ENCODE assay signal across 28 cellular contexts in the genomic region with DNA sequence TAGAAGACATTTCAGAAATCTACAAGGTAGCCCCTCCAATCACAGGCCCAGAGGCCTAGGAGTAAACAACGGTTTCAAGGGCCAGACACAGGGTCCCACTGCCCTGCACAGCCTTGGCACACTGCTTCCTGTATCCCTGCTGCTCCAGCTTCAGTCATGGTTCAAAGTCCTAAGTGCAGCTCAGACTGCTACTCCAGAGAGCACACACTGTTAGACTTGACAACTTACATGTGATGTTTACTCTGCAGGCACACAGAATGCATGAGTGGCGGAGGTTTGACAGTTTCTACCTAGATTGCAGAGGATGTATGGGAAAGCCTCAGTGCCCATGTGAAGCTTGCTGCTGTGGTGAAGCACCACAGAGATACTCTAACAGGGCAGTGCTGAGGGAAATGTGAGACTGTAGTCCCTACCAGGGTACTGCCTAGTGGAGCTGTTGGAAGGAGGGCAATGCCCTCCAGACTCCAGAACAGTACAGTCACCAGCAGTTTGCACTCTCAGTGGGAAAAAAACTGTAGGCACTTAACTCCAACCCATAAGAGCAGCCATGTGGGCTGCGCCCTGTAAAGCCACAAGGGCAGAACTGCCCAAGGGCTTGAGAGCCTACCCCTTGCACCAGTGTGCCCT.
"Had no signal": no experiment of that assay in that cellular context is flagged by ENCODE, and none has a peak within 500 bp of the region (broad histone marks: within the 10 kb centered on the region; RNA-seq: fewer than 3 reads in every experiment).

No MANE protein-coding gene starts in this region.

- H3K4me3 Mint-ChIP-seq: activated CD4-positive, alpha-beta T cell treated with anti-CD3 and anti-CD28 coated beads, Interleukin-2, amount 10 ng/mL, durations not matched to agents 24 days and 14 days; activated CD8-positive, alpha-beta T cell treated with anti-CD3 and anti-CD28 coated beads for 36 hours; activated naive CD8-positive, alpha-beta T cell treated with anti-CD3 and anti-CD28 coated beads for 36 hours; activated T-cell treated with anti-CD3 and anti-CD28 coated beads, Interleukin-2, amount 50 U/mL, for 72 hours; activated T-helper 17 cell treated with anti-CD3 and anti-CD28 coated beads, Interleukin-2, amount 50 U/mL, for 72 hours had no signal

- H3K36me3 ChIP-seq: ascending aorta, cardiac muscle cell, MG63, SJCRH30 had no signal

- H3K27ac ChIP-seq: ascending aorta, cardiac muscle cell, SJCRH30, SK-N-MC had no signal

- H3K4me3 ChIP-seq: ascending aorta, cardiac muscle cell, MG63, SJCRH30, SK-N-MC had no signal

- H3K27me3 ChIP-seq: ascending aorta, cardiac muscle cell, MG63, SJCRH30 had no signal

- H3K27me3 Mint-ChIP-seq: activated CD4-positive, alpha-beta T cell treated with anti-CD3 and anti-CD28 coated beads, Interleukin-2, amount 10 ng/mL, durations not matched to agents 24 days and 14 days; activated CD8-positive, alpha-beta T cell treated with anti-CD3 and anti-CD28 coated beads for 36 hours; activated naive CD8-positive, alpha-beta T cell treated with anti-CD3 and anti-CD28 coated beads for 36 hours; activated T-helper 17 cell treated with anti-CD3 and anti-CD28 coated beads, Interleukin-2, amount 50 U/mL, for 72 hours had no signal

- H3K9me3 ChIP-seq: ascending aorta, MG63, SJCRH30 had no signal

- ATAC-seq: activated CD8-positive, alpha-beta T cell treated with anti-CD3 and anti-CD28 coated beads for 36 hours; activated T-cell treated with anti-CD3 and anti-CD28 coated beads, Interleukin-2, amount 50 U/mL, for 72 hours; activated T-helper 17 cell treated with anti-CD3 and anti-CD28 coated beads, Interleukin-2, amount 50 U/mL, for 72 hours; Panc1 had no signal

- H3K27ac Mint-ChIP-seq: activated CD4-positive, alpha-beta T cell treated with anti-CD3 and anti-CD28 coated beads, Interleukin-2, amount 10 ng/mL, durations not matched to agents 24 days and 14 days; activated CD8-positive, alpha-beta T cell treated with anti-CD3 and anti-CD28 coated beads for 36 hours; activated naive CD8-positive, alpha-beta T cell treated with anti-CD3 and anti-CD28 coated beads for 36 hours; activated T-cell treated with anti-CD3 and anti-CD28 coated beads, Interleukin-2, amount 50 U/mL, for 72 hours; activated T-helper 17 cell treated with anti-CD3 and anti-CD28 coated beads, Interleukin-2, amount 50 U/mL, for 72 hours had no signal

- H3K4me1 Mint-ChIP-seq: activated CD4-positive, alpha-beta T cell treated with anti-CD3 and anti-CD28 coated beads, Interleukin-2, amount 10 ng/mL, durations not matched to agents 24 days and 14 days; activated naive CD8-positive, alpha-beta T cell treated with anti-CD3 and anti-CD28 coated beads for 36 hours; activated T-helper 17 cell treated with anti-CD3 and anti-CD28 coated beads, Interleukin-2, amount 50 U/mL, for 72 hours had no signal

- DNase-seq: activated CD4-positive, alpha-beta T cell treated with anti-CD3 and anti-CD28 coated beads, Interleukin-2, amount 10 ng/mL, durations not matched to agents 24 days and 14 days; activated CD4-positive, alpha-beta T cell treated with anti-CD3 and anti-CD28 coated beads, Interleukin-2, amount 50 U/mL, for 4 hours; activated CD8-positive, alpha-beta T cell treated with anti-CD3 and anti-CD28 coated beads for 36 hours; activated effector memory CD4-positive, alpha-beta T cell treated with anti-CD3 and anti-CD28 coated beads, Interleukin-2, amount 50 U/mL, for 16 hours; activated naive CD4-positive, alpha-beta T cell; activated naive CD4-positive, alpha-beta T cell treated with anti-CD3 and anti-CD28 coated beads, Interleukin-2, amount 50 U/mL, for 16 hours; activated naive CD8-positive, alpha-beta T cell treated with anti-CD3 and anti-CD28 coated beads for 36 hours; activated T-cell treated with anti-CD3 and anti-CD28 coated beads, Interleukin-2, amount 50 U/mL, for 1 hour; activated T-cell treated with anti-CD3 and anti-CD28 coated beads, Interleukin-2, amount 50 U/mL, for 72 hours; amniotic stem cell; Karpas-422; MG63; NCI-H1048; NCI-H1105 treated with DMSO at 0.1 percent for 48 hours; NCI-H1436; NCI-H1694; NCI-H1930; NCI-H2081 treated with DMSO at 0.1 percent for 48 hours; NCI-H345; NCI-H524 treated with DMSO at 0.1 percent for 48 hours; SHP77; SJCRH30; T1000 had no signal

- H3K36me3 Mint-ChIP-seq: activated naive CD8-positive, alpha-beta T cell treated with anti-CD3 and anti-CD28 coated beads for 36 hours had no signal
